ENCODE assay signal across 29 cellular contexts in the genomic region with DNA sequence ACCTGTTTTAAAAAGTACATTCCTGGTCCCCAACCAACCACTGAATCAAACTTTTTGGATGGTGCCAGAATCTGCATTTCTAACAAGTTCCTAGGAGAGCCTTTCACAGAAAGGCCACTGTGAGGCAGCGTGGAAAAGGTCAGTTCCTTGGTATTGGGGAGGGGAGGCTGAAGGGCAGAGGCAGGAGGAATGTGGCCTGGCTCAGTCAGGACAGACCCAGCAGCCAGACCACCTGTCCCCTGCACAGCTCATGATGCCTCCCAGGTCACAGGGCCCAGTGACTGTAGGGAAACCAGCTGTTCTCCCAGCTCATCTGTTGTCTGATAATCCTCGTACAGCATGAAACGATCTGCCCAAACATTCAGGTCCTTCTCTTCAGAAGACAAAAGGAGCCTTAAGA.
DNase-seq lines count a peak whose midpoint lies in the region; ATAC-seq, FAIRE-seq and TF ChIP-seq lines count a peak whose summit lies in the region.
"Had no signal": no experiment of that assay in that cellular context is flagged by ENCODE, and none has a peak within 500 bp of the region (broad histone marks: within the 10 kb centered on the region; RNA-seq: fewer than 3 reads in every experiment).

No MANE protein-coding gene starts in this region.

- H3K9me2 ChIP-seq in GM23338 (ENCODE audit: insufficient read depth): no peaks in the 10 kb centered on the region

- H4K20me1 ChIP-seq in GM23338 (replicated peaks; ENCODE audit: insufficient read depth) (peaks cover 8% of the 10 kb centered on the region), H1 (replicated peaks in 1 of 2; ENCODE audit: control insufficient read depth in 1 of 2, insufficient read depth in 2 of 2, low read length in 2 of 2) (peaks cover 0 to 2% of the 10 kb centered on the region in 2 experiments), neural progenitor cell (ENCODE audit: low read depth) (peaks cover 4% of the 10 kb centered on the region)

- no peak overlapping the region for H4K91ac ChIP-seq in H1 (replicated peaks; ENCODE audit: insufficient read length, low read length)
- no peak overlapping the region for H4K91ac ChIP-seq in mesenchymal stem cell (ENCODE audit: low read length)

- H3K14ac ChIP-seq in H1 (ENCODE audit: insufficient read length) (no peak overlapping the region), mesenchymal stem cell (ENCODE audit: low read length in 2 of 2) (peak overlapping the region in 1 of 2 experiments; percentile 5)

- H3K79me1 ChIP-seq in H1 (ENCODE audit: low read depth, low read length): peaks cover 4% of the 10 kb centered on the region; the same call in 1 of the 2 replicates
- H3K79me1 ChIP-seq in mesenchymal stem cell (replicated peaks; ENCODE audit: low read length, poor library complexity, severe bottlenecking): peaks cover 22% of the 10 kb centered on the region

- H2BK20ac ChIP-seq in H1 (ENCODE audit: low read length): no peak overlapping the region

- H3K27ac Mint-ChIP-seq in GM23338 (no peak overlapping the region), neural progenitor cell (no peak overlapping the region), glutamatergic neuron (ENCODE audit: unreplicated experiment) (no peak overlapping the region)
- H3K27ac Mint-ChIP-seq: activated naive CD4-positive, alpha-beta T cell treated with anti-CD3 and anti-CD28 coated beads, Interleukin-2, amount 50 U/mL, for 72 hours; activated T-helper 17 cell treated with anti-CD3 and anti-CD28 coated beads, Interleukin-2, amount 50 U/mL, for 72 hours; memory B cell; natural killer cell had no signal

- H2BK15ac ChIP-seq in H1 (ENCODE audit: low read length) (no peak overlapping the region), mesenchymal stem cell (ENCODE audit: low read depth, poor library complexity, severe bottlenecking) (no peak overlapping the region)

- H3K18ac ChIP-seq in H1 (ENCODE audit: extremely low read depth, low read length) (no peak overlapping the region), mesenchymal stem cell (ENCODE audit: low read depth in 1 of 2, low read length in 2 of 2) (no peak overlapping the region)

- H4K5ac ChIP-seq in H1 (ENCODE audit: insufficient read length, low read depth, low read length): no peak overlapping the region

- H3K4me3 Mint-ChIP-seq in GM23338: no peak overlapping the region
- no peak overlapping the region for H3K4me3 Mint-ChIP-seq in neural progenitor cell
- no peak overlapping the region for H3K4me3 Mint-ChIP-seq in glutamatergic neuron (ENCODE audit: unreplicated experiment)
- H3K4me3 Mint-ChIP-seq: activated T-helper 17 cell treated with anti-CD3 and anti-CD28 coated beads, Interleukin-2, amount 50 U/mL, for 72 hours; memory B cell; natural killer cell had no signal

- peak; percentile 23 to 49; a peak in 3 of 4 replicates for TF ChIP-seq RAD21 in H1 (IDR thresholded peaks at IDR 0.05 in 1 of 2, conservative IDR thresholded peaks at IDR 0.05 in 1 of 2; ENCODE audit: low read depth in 2 of 2, low read length in 2 of 2)

- 83% methylated on average over 3 of the region's 3 CpGs; no CpG with 5 or more reads in 1 of the 2 experiments for WGBS in H1 (ENCODE audit: extremely low coverage in 1 of 2, insufficient coverage in 1 of 2, insufficient read length in 1 of 2, insufficient replicate concordance in 2 of 2, low coverage in 1 of 2, low lambda C conversion rate in 2 of 2, missing lambda C conversion rate in 1 of 2), 2 experiments
- 95% methylated on average over 1 of the region's 3 CpGs for WGBS in mesenchymal stem cell

- H3K23ac ChIP-seq in H1 (ENCODE audit: insufficient read length) (no peak overlapping the region), mesenchymal stem cell (ENCODE audit: low read length in 2 of 2) (no peak overlapping the region)

- peak; percentile 59 for DNase-seq in GM23338 (ENCODE audit: low spot score)
- peak; percentile 11 for DNase-seq in NCI-H524 treated with DMSO at 0.1 percent for 48 hours (lab: John Stamatoyannopoulos, UW)
- no peak for DNase-seq in H1 (ENCODE audit: low read depth in 1 of 2, low spot score in 2 of 2)
- DNase-seq in neural progenitor cell (ENCODE audit: low spot score): peak; percentile 24
- no peak for DNase-seq in colonic mucosa
- DNase-seq in NCI-H526 treated with DMSO at 0.1 percent for 48 hours (lab: John Stamatoyannopoulos, UW): no peak
- DNase-seq in mesenchymal stem cell: no peak
- DNase-seq in glutamatergic neuron: no peak
- DNase-seq: activated CD4-positive, alpha-beta T cell treated with anti-CD3 and anti-CD28 coated beads, Interleukin-2, amount 50 U/mL, for 4 hours; aorta; Calu3; caudate nucleus; EL; head of caudate nucleus; left colon; natural killer cell; NCI-H1105 treated with DMSO at 0.1 percent for 48 hours; NCI-H2081 treated with DMSO at 0.1 percent for 48 hours; RPMI8226; sigmoid colon; stimulated activated CD8-positive, alpha-beta memory T cell treated with anti-CD3 and anti-CD28 coated beads, Interleukin-4, amount 100 ng/mL, for 48 hours; stomach; tibial artery had no signal

- H3K4me3 ChIP-seq in GM23338: no peak overlapping the region
- no peak overlapping the region for H3K4me3 ChIP-seq in H1 (ENCODE audit: extremely low read depth in 1 of 4, insufficient read depth in 2 of 4, low read depth in 3 of 4, low read length in 4 of 4)
- H3K4me3 ChIP-seq in neural progenitor cell: no peak overlapping the region
- H3K4me3 ChIP-seq in colonic mucosa: no peak overlapping the region
- H3K4me3 ChIP-seq in mesenchymal stem cell (ENCODE audit: insufficient read depth in 1 of 2, low read depth in 1 of 2, low read length in 2 of 2): no peak overlapping the region
- H3K4me3 ChIP-seq: sigmoid colon, stomach, tibial artery had no signal

- H3K27me3 Mint-ChIP-seq in GM23338 (ENCODE audit: insufficient read depth, low read depth, poor library complexity): peaks cover 4% of the 10 kb centered on the region
- H3K27me3 Mint-ChIP-seq in neural progenitor cell (ENCODE audit: insufficient read depth, low read depth): peaks cover 4% of the 10 kb centered on the region
- H3K27me3 Mint-ChIP-seq in glutamatergic neuron (ENCODE audit: unreplicated experiment): no peaks in the 10 kb centered on the region

- H3F3A ChIP-seq in GM23338 (replicated peaks; ENCODE audit: low read depth): no peaks in the 10 kb centered on the region
- no peaks in the 10 kb centered on the region for H3F3A ChIP-seq in neural progenitor cell (ENCODE audit: low read depth)

- H3K79me2 ChIP-seq in GM23338 (replicated peaks; ENCODE audit: insufficient read depth) (peaks cover 26% of the 10 kb centered on the region; the same call in 1 of the 2 replicates), H1 (ENCODE audit: control insufficient read depth in 1 of 2, insufficient read depth in 2 of 2, low read length in 2 of 2) (peaks cover 0 to 13% of the 10 kb centered on the region in 2 experiments; a peak in 1 of 4 replicates), neural progenitor cell (ENCODE audit: low read depth) (no peaks in the 10 kb centered on the region)
- H3K79me2 ChIP-seq: parathyroid adenoma had no signal

- peak; percentile 58 for ATAC-seq in GM23338
- ATAC-seq: activated naive CD4-positive, alpha-beta T cell treated with anti-CD3 and anti-CD28 coated beads, Interleukin-2, amount 50 U/mL, for 72 hours; activated T-helper 17 cell treated with anti-CD3 and anti-CD28 coated beads, Interleukin-2, amount 50 U/mL, for 72 hours; left colon; natural killer cell had no signal

- no peaks in the 10 kb centered on the region; the same call in 1 of the 2 replicates for H3K4me1 ChIP-seq in GM23338 (ENCODE audit: insufficient read depth)
- H3K4me1 ChIP-seq in H1 (replicated peaks in 1 of 4; ENCODE audit: control insufficient read depth in 3 of 4, insufficient read depth in 4 of 4, low read length in 3 of 4): peaks cover 0 to 2% (median 1%) of the 10 kb centered on the region in 4 experiments; a peak in 5 of 7 replicates
- peaks cover 9% of the 10 kb centered on the region for H3K4me1 ChIP-seq in neural progenitor cell
- H3K4me1 ChIP-seq in colonic mucosa: peaks cover 6% of the 10 kb centered on the region
- peaks cover 7% of the 10 kb centered on the region for H3K4me1 ChIP-seq in mesenchymal stem cell (ENCODE audit: control insufficient read depth, insufficient read depth, low read depth, low read length)

- H3K23me2 ChIP-seq in H1 (ENCODE audit: low read depth, low read length): no peaks in the 10 kb centered on the region

- no peak overlapping the region for H4K8ac ChIP-seq in H1 (ENCODE audit: extremely low read depth, insufficient read depth, low read length)
- H4K8ac ChIP-seq in mesenchymal stem cell (ENCODE audit: low read length): no peak overlapping the region

- H3K27me3 ChIP-seq in GM23338 (ENCODE audit: insufficient read depth) (no peaks in the 10 kb centered on the region), H1 (replicated peaks in 1 of 4; ENCODE audit: control insufficient read depth in 3 of 4, extremely low read depth in 1 of 4, insufficient read depth in 3 of 4, low read length in 3 of 4) (no peaks in the 10 kb centered on the region), neural progenitor cell (no peaks in the 10 kb centered on the region), colonic mucosa (no peaks in the 10 kb centered on the region), mesenchymal stem cell (ENCODE audit: control insufficient read depth in 1 of 2, insufficient read depth in 1 of 2, low read length in 2 of 2) (no peaks in the 10 kb centered on the region)
- H3K27me3 ChIP-seq: sigmoid colon, stomach, tibial artery had no signal

- no peak overlapping the region for H2AFZ ChIP-seq in GM23338
- H2AFZ ChIP-seq in H1 (ENCODE audit: low read length): no peak overlapping the region
- H2AFZ ChIP-seq in neural progenitor cell (replicated peaks): no peak overlapping the region
- H2AFZ ChIP-seq in mesenchymal stem cell (ENCODE audit: low read depth, low read length): no peak overlapping the region
- H2AFZ ChIP-seq: parathyroid adenoma had no signal

- no peak for TF ChIP-seq EP300 in H1 (IDR thresholded peaks at IDR 0.05; ENCODE audit: borderline replicate concordance in 1 of 2, low read depth in 2 of 2, low read length in 2 of 2)

- peaks cover 26% of the 10 kb centered on the region for H3K4me1 Mint-ChIP-seq in GM23338
- peaks cover 9% of the 10 kb centered on the region for H3K4me1 Mint-ChIP-seq in neural progenitor cell
- H3K4me1 Mint-ChIP-seq in glutamatergic neuron (ENCODE audit: low read depth, unreplicated experiment): peaks cover 16% of the 10 kb centered on the region
- H3K4me1 Mint-ChIP-seq: activated T-helper 17 cell treated with anti-CD3 and anti-CD28 coated beads, Interleukin-2, amount 50 U/mL, for 72 hours; natural killer cell had no signal

- H3K9me3 Mint-ChIP-seq in GM23338: no peaks in the 10 kb centered on the region
- peaks cover 6% of the 10 kb centered on the region for H3K9me3 Mint-ChIP-seq in neural progenitor cell
- peaks cover 5% of the 10 kb centered on the region for H3K9me3 Mint-ChIP-seq in glutamatergic neuron (ENCODE audit: unreplicated experiment)
- H3K9me3 Mint-ChIP-seq: activated naive CD4-positive, alpha-beta T cell treated with anti-CD3 and anti-CD28 coated beads, Interleukin-2, amount 50 U/mL, for 72 hours; activated T-helper 17 cell treated with anti-CD3 and anti-CD28 coated beads, Interleukin-2, amount 50 U/mL, for 72 hours; memory B cell; natural killer cell had no signal

- intact Hi-C loops in colonic mucosa (cut with DNase I): no loop called here

- H2BK120ac ChIP-seq in H1 (replicated peaks; ENCODE audit: low read depth, low read length) (no peak overlapping the region), mesenchymal stem cell (ENCODE audit: low read depth, low read length) (no peak overlapping the region)

- POLR2A ChIA-PET in H1 (lab: Charles Lee; ENCODE audit: partially characterized antibody): no interaction called here

- FAIRE-seq in H1 (lab: Jason Lieb, UNC): no peak

- H2BK5ac ChIP-seq in H1 (ENCODE audit: low read depth, low read length): no peak overlapping the region
- H2BK5ac ChIP-seq in mesenchymal stem cell (ENCODE audit: low read depth, low read length, poor library complexity, severe bottlenecking): no peak overlapping the region

- CTCF ChIA-PET in H1 (lab: Charles Lee; ENCODE audit: partially characterized antibody): interaction anchor here (1.0 to 1.1 kb wide), 2 partner anchors 17 to 533 kb away, joined by 3 to 5 read pairs; no protein-coding TSS in a partner anchor

- no peak overlapping the region for H3K27ac ChIP-seq in GM23338 (ENCODE audit: low read depth)
- H3K27ac ChIP-seq in H1 (ENCODE audit: low read depth, low read length): no peak overlapping the region
- H3K27ac ChIP-seq in neural progenitor cell: no peak overlapping the region
- no peak overlapping the region for H3K27ac ChIP-seq in colonic mucosa
- H3K27ac ChIP-seq in mesenchymal stem cell (ENCODE audit: low read length, poor library complexity, severe bottlenecking): no peak overlapping the region
- H3K27ac ChIP-seq: C4-2B, parathyroid adenoma, sigmoid colon, stomach, tibial artery, VCaP had no signal

- H2AK5ac ChIP-seq in H1 (ENCODE audit: low read depth, low read length) (no peak overlapping the region), mesenchymal stem cell (ENCODE audit: low read length, severe bottlenecking) (no peak overlapping the region)

- H3K9ac ChIP-seq in H1 (replicated peaks in 1 of 4; ENCODE audit: extremely low read depth in 1 of 4, low read depth in 3 of 4, low read length in 3 of 4) (no peak overlapping the region), neural progenitor cell (no peak overlapping the region), colonic mucosa (ENCODE audit: low read depth in 2 of 2, low read length in 2 of 2) (no peak overlapping the region), mesenchymal stem cell (ENCODE audit: low read length) (no peak overlapping the region)
- H3K9ac ChIP-seq: parathyroid adenoma had no signal

- no peak overlapping the region for H3K4ac ChIP-seq in H1 (replicated peaks; ENCODE audit: insufficient read length, low read depth, low read length)
- H3K4ac ChIP-seq in mesenchymal stem cell (ENCODE audit: low read depth in 1 of 2, low read length in 2 of 2): no peak overlapping the region

- no peak for TF ChIP-seq POLR2A in H1 (IDR thresholded peaks at IDR 0.05; ENCODE audit: control extremely low read depth in 1 of 2, low read depth in 2 of 2, low read length in 2 of 2)

- TF ChIP-seq CTCF in GM23338 (conservative IDR thresholded peaks at IDR 0.05; ENCODE audit: low read depth in 2 of 2): peak in 1 of 2 experiments; percentile 53; a peak in 2 of 4 replicates
- peak in 2 of 3 experiments; percentile 15 to 43; a peak in 2 of 4 replicates for TF ChIP-seq CTCF in H1 (IDR thresholded peaks at IDR 0.05; ENCODE audit: control extremely low read depth in 1 of 3, insufficient read depth in 1 of 3, low read depth in 1 of 3, low read length in 3 of 3)
- no peak for TF ChIP-seq CTCF in neural progenitor cell (IDR thresholded peaks at IDR 0.05)
- TF ChIP-seq CTCF in colonic mucosa (IDR thresholded peaks at IDR 0.05): no peak
- no peak for TF ChIP-seq CTCF in glutamatergic neuron (IDR thresholded peaks at IDR 0.05; ENCODE audit: partially characterized antibody, unreplicated experiment)

- H3K36me3 ChIP-seq in GM23338 (ENCODE audit: insufficient read depth): no peaks in the 10 kb centered on the region
- no peaks in the 10 kb centered on the region for H3K36me3 ChIP-seq in H1 (ENCODE audit: control insufficient read depth in 2 of 4, insufficient read depth in 4 of 4, low read length in 3 of 4)
- H3K36me3 ChIP-seq in neural progenitor cell: no peaks in the 10 kb centered on the region
- no peaks in the 10 kb centered on the region for H3K36me3 ChIP-seq in colonic mucosa
- peaks cover 0 to 8% of the 10 kb centered on the region in 2 experiments for H3K36me3 ChIP-seq in mesenchymal stem cell (ENCODE audit: control insufficient read depth in 1 of 2, insufficient read depth in 2 of 2, low read depth in 1 of 2, low read length in 2 of 2)
- H3K36me3 ChIP-seq: sigmoid colon, stomach, tibial artery had no signal

- peaks cover 5% of the 10 kb centered on the region for H3K36me3 Mint-ChIP-seq in GM23338 (ENCODE audit: low read depth)
- peaks cover 10% of the 10 kb centered on the region for H3K36me3 Mint-ChIP-seq in neural progenitor cell
- H3K36me3 Mint-ChIP-seq in glutamatergic neuron (ENCODE audit: unreplicated experiment): peaks cover 11% of the 10 kb centered on the region
- H3K36me3 Mint-ChIP-seq: natural killer cell had no signal

- H3K4me2 ChIP-seq in GM23338: no peak overlapping the region
- H3K4me2 ChIP-seq in H1 (ENCODE audit: insufficient read depth in 1 of 2, low read depth in 2 of 2, low read length in 2 of 2): no peak overlapping the region
- no peak overlapping the region for H3K4me2 ChIP-seq in neural progenitor cell
- no peak overlapping the region for H3K4me2 ChIP-seq in mesenchymal stem cell (ENCODE audit: low read length, poor library complexity, severe bottlenecking)

- no peak overlapping the region for H3K56ac ChIP-seq in H1 (replicated peaks; ENCODE audit: insufficient read length, low read depth, low read length)

- H3K9me3 ChIP-seq in H1 (ENCODE audit: insufficient read depth in 2 of 2, low read depth in 1 of 2, low read length in 1 of 2) (no peaks in the 10 kb centered on the region), neural progenitor cell (ENCODE audit: low read depth) (no peaks in the 10 kb centered on the region), colonic mucosa (no peaks in the 10 kb centered on the region), mesenchymal stem cell (ENCODE audit: control insufficient read depth, low read length) (no peaks in the 10 kb centered on the region)
- H3K9me3 ChIP-seq: sigmoid colon, stomach, tibial artery had no signal

- H2BK12ac ChIP-seq in H1 (ENCODE audit: low read depth, low read length) (no peak overlapping the region), mesenchymal stem cell (ENCODE audit: low read length in 2 of 2) (no peak overlapping the region)

Comparison
In these comparisons a context has a peak if more than half of its experiments do, and no peak if none do; other contexts are left out.
1. DNase-seq: peak in GM23338 (single experiment), NCI-H524 treated with DMSO at 0.1 percent for 48 hours (single experiment) and neural progenitor cell (single experiment); none in H1 (0 of 2), colonic mucosa (single experiment), NCI-H526 treated with DMSO at 0.1 percent for 48 hours (single experiment), mesenchymal stem cell (single experiment) and glutamatergic neuron (single experiment).
2. CTCF ChIP-seq: peak in H1 (2 of 3); none in neural progenitor cell (single experiment), colonic mucosa (single experiment) and glutamatergic neuron (single experiment).